16 cellular contexts compared by ENCODE assay signal in genomic region chr3:187039100-187039722, GRCh38.
DNase-seq lines count a peak whose midpoint lies in the region; ATAC-seq and TF ChIP-seq lines count a peak whose summit lies in the region.
"Had no signal": no experiment of that assay in that cellular context is flagged by ENCODE, and none has a peak within 500 bp of the region (broad histone marks: within the 10 kb centered on the region; RNA-seq: fewer than 3 reads in every experiment).

No MANE protein-coding gene starts in this region.

- no peak for TF ChIP-seq CTCF in lower lobe of right lung (IDR thresholded peaks at IDR 0.05)

- POLR2A ChIA-PET in CD4-positive, alpha-beta memory T cell (lab: Charles Lee; ENCODE audit: partially characterized antibody): interaction anchor here (0.9 to 10.4 kb wide), 8 partner anchors 10 to 256 kb away, joined by 3 to 176 read pairs (median 3); partner anchors contain the start of gene EIF4A2

- peak overlapping the region; percentile 37 for H3K9ac ChIP-seq in mucosa of rectum (ENCODE audit: low read depth in 1 of 2, low read length in 2 of 2)
- H3K9ac ChIP-seq: BLaER1 treated with 17β-estradiol and CSF1 and Interleukin-3, amounts not matched to agents 10 nM and 100 nM; KMS-11; parathyroid adenoma had no signal

- peak overlapping the region; percentile 21 to 82 (median 54) for H3K4me3 Mint-ChIP-seq in CD4-positive, alpha-beta memory T cell
- peak overlapping the region; percentile 50 for H3K4me3 Mint-ChIP-seq in activated T-helper 17 cell treated with anti-CD3 and anti-CD28 coated beads, Interleukin-2, amount 50 U/mL, for 72 hours

- peak; percentile 24 for TF ChIP-seq POLR2A in GM18505 (IDR thresholded peaks at IDR 0.05; ENCODE audit: borderline replicate concordance, extremely low read depth, insufficient read depth, insufficient read length)

- H3K27me3 Mint-ChIP-seq in CD4-positive, alpha-beta memory T cell: no peaks in the 10 kb centered on the region
- no peaks in the 10 kb centered on the region for H3K27me3 Mint-ChIP-seq in activated T-helper 17 cell treated with anti-CD3 and anti-CD28 coated beads, Interleukin-2, amount 50 U/mL, for 72 hours

- H3K27ac Mint-ChIP-seq in CD4-positive, alpha-beta memory T cell: peak overlapping the region; percentile 90 to 97 (median 91)
- H3K27ac Mint-ChIP-seq in activated T-helper 17 cell treated with anti-CD3 and anti-CD28 coated beads, Interleukin-2, amount 50 U/mL, for 72 hours: peak overlapping the region; percentile 96

- H3K4me1 Mint-ChIP-seq in CD4-positive, alpha-beta memory T cell: peaks cover 55 to 83% (median 69%) of the 10 kb centered on the region in 4 donors
- peaks cover 62% of the 10 kb centered on the region for H3K4me1 Mint-ChIP-seq in activated T-helper 17 cell treated with anti-CD3 and anti-CD28 coated beads, Interleukin-2, amount 50 U/mL, for 72 hours

- no peaks in the 10 kb centered on the region for H3K27me3 ChIP-seq in CD4-positive, alpha-beta memory T cell (ENCODE audit: insufficient read depth, low read length)
- H3K27me3 ChIP-seq in mucosa of rectum (ENCODE audit: control insufficient read depth in 2 of 2, insufficient read depth in 2 of 2, low read length in 2 of 2): no peaks in the 10 kb centered on the region
- H3K27me3 ChIP-seq in lower lobe of right lung (ENCODE audit: low read depth): no peaks in the 10 kb centered on the region
- H3K27me3 ChIP-seq: BLaER1 treated with 17β-estradiol and CSF1 and Interleukin-3, amounts not matched to agents 10 nM and 100 nM had no signal

- no peak overlapping the region for H3K4me3 ChIP-seq in CD4-positive, alpha-beta memory T cell (ENCODE audit: low read length in 2 of 2)
- H3K4me3 ChIP-seq in mucosa of rectum (ENCODE audit: low read length in 2 of 2) (peak overlapping the region; percentile 44 to 59), lower lobe of right lung (no peak overlapping the region)
- H3K4me3 ChIP-seq: BLaER1 treated with 17β-estradiol and CSF1 and Interleukin-3, amounts not matched to agents 10 nM and 100 nM had no signal

- no peaks in the 10 kb centered on the region for H3K9me3 ChIP-seq in CD4-positive, alpha-beta memory T cell (ENCODE audit: control insufficient read depth in 1 of 2, low read length in 2 of 2)
- H3K9me3 ChIP-seq in mucosa of rectum (ENCODE audit: control insufficient read depth in 2 of 2, low read length in 2 of 2) (no peaks in the 10 kb centered on the region), lower lobe of right lung (peaks cover 5% of the 10 kb centered on the region)

- peaks cover 0 to 15% (median 7%) of the 10 kb centered on the region in 8 donors for H3K9me3 Mint-ChIP-seq in CD4-positive, alpha-beta memory T cell
- peaks cover 8% of the 10 kb centered on the region for H3K9me3 Mint-ChIP-seq in activated T-helper 17 cell treated with anti-CD3 and anti-CD28 coated beads, Interleukin-2, amount 50 U/mL, for 72 hours

- H3K27ac ChIP-seq in CD4-positive, alpha-beta memory T cell (ENCODE audit: low read depth, low read length): peak overlapping the region; percentile 41
- H3K27ac ChIP-seq in mucosa of rectum (ENCODE audit: low read depth in 2 of 2, low read length in 2 of 2) (peak overlapping the region; percentile 67 to 84), lower lobe of right lung (no peak overlapping the region)
- H3K27ac ChIP-seq: BLaER1 treated with 17β-estradiol and CSF1 and Interleukin-3, amounts not matched to agents 10 nM and 100 nM; KMS-11; parathyroid adenoma had no signal

- H3K4me1 ChIP-seq in CD4-positive, alpha-beta memory T cell (ENCODE audit: insufficient read depth, low read length): peaks cover 63% of the 10 kb centered on the region
- H3K4me1 ChIP-seq in mucosa of rectum (ENCODE audit: control insufficient read depth in 2 of 2, insufficient read depth in 2 of 2, low read length in 2 of 2): peaks cover 24 to 31% of the 10 kb centered on the region in 2 donors
- peaks cover 42% of the 10 kb centered on the region for H3K4me1 ChIP-seq in lower lobe of right lung
- H3K4me1 ChIP-seq: parathyroid adenoma had no signal

- H3K36me3 Mint-ChIP-seq in CD4-positive, alpha-beta memory T cell: peaks cover 67 to 78% of the 10 kb centered on the region in 2 donors
- peaks cover 71% of the 10 kb centered on the region for H3K36me3 Mint-ChIP-seq in activated T-helper 17 cell treated with anti-CD3 and anti-CD28 coated beads, Interleukin-2, amount 50 U/mL, for 72 hours (ENCODE audit: low read depth)

- CTCF ChIA-PET in CD4-positive, alpha-beta memory T cell (lab: Charles Lee; ENCODE audit: partially characterized antibody): interaction anchor here (0.9 to 1.3 kb wide), 4 partner anchors 11 to 190 kb away, joined by 3 to 8 read pairs (median 4); no protein-coding TSS in a partner anchor

- intact Hi-C loops in CD4-positive, alpha-beta memory T cell (cut with micrococcal nuclease): no loop called here
- intact Hi-C loops in lower lobe of right lung (cut with DNase I): no loop called here

- no peak for ATAC-seq in GM18505 (IDR thresholded peaks at IDR 0.05; ENCODE audit: unreplicated experiment)
- no peak for ATAC-seq in activated T-helper 17 cell treated with anti-CD3 and anti-CD28 coated beads, Interleukin-2, amount 50 U/mL, for 72 hours (replicated peaks)
- ATAC-seq in lower lobe of right lung: no peak
- no peak for ATAC-seq in HG02885 (IDR thresholded peaks at IDR 0.05; ENCODE audit: poor library complexity, unreplicated experiment)
- ATAC-seq: HCT116 had no signal

- DNase-seq in CD4-positive, alpha-beta memory T cell: peak in 1 of 5 donors; percentile 20
- DNase-seq in lower lobe of right lung (no peak), MV-4-11 (lab: John Stamatoyannopoulos, UW) (no peak)
- DNase-seq: central memory CD4-positive, alpha-beta T cell; foreskin melanocyte; midbrain; NCI-H1436; NCI-H524 had no signal

- peaks cover 36% of the 10 kb centered on the region for H3K36me3 ChIP-seq in CD4-positive, alpha-beta memory T cell (ENCODE audit: insufficient read depth, low read length)
- H3K36me3 ChIP-seq in mucosa of rectum (ENCODE audit: control insufficient read depth in 2 of 2, insufficient read depth in 2 of 2, low read length in 2 of 2) (peaks cover 0 to 5% of the 10 kb centered on the region in 2 donors), lower lobe of right lung (peaks cover 28% of the 10 kb centered on the region)

Comparison
In these comparisons a context has a peak if more than half of its experiments do, and no peak if none do; other contexts are left out.
1. H3K4me3 ChIP-seq: peak in mucosa of rectum (2 of 2); none in CD4-positive, alpha-beta memory T cell (0 of 2) and lower lobe of right lung (single experiment).